Comparison of ENCODE assay signal across 15 cellular contexts in the genomic region with DNA sequence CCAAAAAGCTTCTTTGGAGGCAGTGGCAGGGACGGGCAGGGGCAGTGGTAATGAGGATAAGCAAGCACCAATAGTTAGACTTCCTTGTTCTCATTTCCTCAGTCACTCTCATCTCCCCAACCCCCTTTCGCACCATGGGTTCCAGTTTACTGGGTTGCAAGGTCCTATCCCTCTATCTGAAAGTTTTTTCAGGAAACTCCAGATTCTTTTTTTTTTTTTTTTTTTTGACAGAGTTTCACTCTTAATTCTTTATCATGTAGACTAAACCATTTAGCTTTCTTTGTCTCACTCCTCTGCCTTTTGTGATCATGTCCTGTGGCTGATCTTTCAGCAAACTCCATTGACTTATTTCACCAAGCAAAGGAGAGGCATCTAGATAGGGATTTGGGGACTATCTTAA. TPM values are rescaled to one million over a fixed set of nuclear protein-coding genes. Genes with fewer than 3 reads are reported as not detected.
A peak's percentile ranks its signal among the peaks of the same experiment; 100 is the strongest.
DNase-seq lines count a peak whose midpoint lies in the region; ATAC-seq and TF ChIP-seq lines count a peak whose summit lies in the region.
"Had no signal": no experiment of that assay in that cellular context is flagged by ENCODE, and none has a peak within 500 bp of the region (broad histone marks: within the 10 kb centered on the region; RNA-seq: fewer than 3 reads in every experiment).

No MANE protein-coding gene starts in this region.

- H3K79me2 ChIP-seq in H9 (ENCODE audit: insufficient read depth, low read length), result no peaks in the 10 kb centered on the region

- H3K4me3 Mint-ChIP-seq in H9, result no peak overlapping the region
- peak overlapping the region; percentile 7; the same call in 1 of the 2 replicates for H3K4me3 Mint-ChIP-seq in WTC11
- H3K4me3 Mint-ChIP-seq: B cell; CD4-positive, alpha-beta T cell had no signal

- no peak for TF ChIP-seq POLR2A in prostate gland (IDR thresholded peaks at IDR 0.05)

- H3K9me3 Mint-ChIP-seq in H9, result peaks cover 24 to 35% of the 10 kb centered on the region in 2 experiments; a peak in 4 of 5 replicates
- H3K9me3 Mint-ChIP-seq in WTC11, result peaks cover 56% of the 10 kb centered on the region

- H3K9ac ChIP-seq in H9 (ENCODE audit: extremely low read depth, insufficient read length, low read length), result no peak overlapping the region

- H3K23me2 ChIP-seq in H9 (ENCODE audit: insufficient read length, low read depth, low read length, poor library complexity, severe bottlenecking), result no peaks in the 10 kb centered on the region

- H2AFZ ChIP-seq in H9 (ENCODE audit: low read length), result no peak overlapping the region

- H3K9me3 ChIP-seq in H9 (ENCODE audit: control insufficient read depth, low read depth, low read length) (no peaks in the 10 kb centered on the region), prostate gland (no peaks in the 10 kb centered on the region)

- H4K91ac ChIP-seq in H9 (ENCODE audit: insufficient read length, low read depth, low read length), result no peak overlapping the region

- H2BK20ac ChIP-seq in H9 (ENCODE audit: low read depth, low read length, poor library complexity, severe bottlenecking), result no peak overlapping the region

- H3K27ac ChIP-seq in H9 (ENCODE audit: insufficient read length, low read depth, low read length) (peak overlapping the region; percentile 34), prostate gland (no peak overlapping the region)

- no peaks in the 10 kb centered on the region for H3K36me3 ChIP-seq in prostate gland

- H3K4me1 ChIP-seq in H9 (ENCODE audit: insufficient read depth, low read length) (peaks cover 4% of the 10 kb centered on the region; the same call in 1 of the 2 replicates), prostate gland (replicated peaks) (no peaks in the 10 kb centered on the region)

- H3K14ac ChIP-seq in H9 (ENCODE audit: insufficient read depth, low read length), result no peak overlapping the region

- no peak overlapping the region for H3K56ac ChIP-seq in H9 (ENCODE audit: insufficient read length, low read depth, low read length)

- intact Hi-C loops in prostate gland (cut with DNase I), result no loop called here

- no peak overlapping the region for H3K4me3 ChIP-seq in prostate gland
- H3K4me3 ChIP-seq: K562 had no signal

- H3K27me3 Mint-ChIP-seq in H9 (ENCODE audit: low read depth), result no peaks in the 10 kb centered on the region
- no peaks in the 10 kb centered on the region; the same call in 1 of the 2 replicates for H3K27me3 Mint-ChIP-seq in WTC11 (ENCODE audit: low read depth)
- H3K27me3 Mint-ChIP-seq: B cell; CD4-positive, alpha-beta T cell had no signal

- peaks cover 13 to 25% (median 21%) of the 10 kb centered on the region in 3 experiments; a peak in 6 of 7 replicates for H3K36me3 Mint-ChIP-seq in H9 (ENCODE audit: insufficient read depth in 1 of 3, low read depth in 3 of 3)
- peaks cover 42% of the 10 kb centered on the region for H3K36me3 Mint-ChIP-seq in WTC11

- no peaks in the 10 kb centered on the region for H4K20me1 ChIP-seq in H9 (ENCODE audit: control insufficient read depth, insufficient read depth, insufficient read length)

- H3K4me1 Mint-ChIP-seq in H9 (peaks cover 17 to 23% of the 10 kb centered on the region in 2 experiments), WTC11 (peaks cover 20% of the 10 kb centered on the region)
- H3K4me1 Mint-ChIP-seq: B cell had no signal

- CTCF ChIA-PET in WTC11 (lab: Charles Lee) (interaction anchor here (0.9 to 1.8 kb wide), 2 partner anchors 57 to 88 kb away, joined by 4 to 7 read pairs; no protein-coding TSS in a partner anchor), GM10248 (lab: Yijun Ruan, JAX) (no interaction called here)

- H3K23ac ChIP-seq in H9 (ENCODE audit: insufficient read length, low read depth, low read length), result no peak overlapping the region

- POLR2A ChIA-PET in WTC11 (lab: Charles Lee), result interaction anchor here (0.7 kb wide), 1 partner anchor 1718 kb away, joined by 5 read pairs; no protein-coding TSS in a partner anchor
- POLR2A ChIA-PET in GM10248 (lab: Yijun Ruan, JAX), result no interaction called here

- H4K8ac ChIP-seq in H9 (replicated peaks; ENCODE audit: insufficient read length, low read depth, low read length), result no peak overlapping the region

- no CpG with 5 or more reads among the region's 2 CpGs for WGBS in H9 (ENCODE audit: extremely low coverage, insufficient read length, low lambda C conversion rate)
- 95% methylated on average over 2 of the region's 2 CpGs for WGBS in prostate gland

- H3K27me3 ChIP-seq in H9 (ENCODE audit: insufficient read depth, low read length) (no peaks in the 10 kb centered on the region), prostate gland (replicated peaks; ENCODE audit: insufficient read depth) (no peaks in the 10 kb centered on the region)

- H3T11ph ChIP-seq in H9 (ENCODE audit: low read length), result no peak overlapping the region

- ATAC-seq in WTC11 (peak; percentile 92), HG03565 (IDR thresholded peaks at IDR 0.05; ENCODE audit: unreplicated experiment) (no peak)
- ATAC-seq: HCT116, K562 had no signal

- DNase-seq in H9 (peak; percentile 42), WTC11 (ENCODE audit: low spot score) (peak; percentile 16), iPS DF 4.7 (ENCODE audit: extremely low read depth, low spot score) (peak; percentile 38), LoVo (ENCODE audit: low spot score) (no peak), GM10248 (ENCODE audit: extremely low spot score) (no peak), prostate gland (ENCODE audit: low spot score) (no peak)
- DNase-seq: C1 segment of cervical spinal cord; Calu3; CD4-positive, alpha-beta T cell; DMS 273 treated with DMSO at 0.1 percent for 48 hours; GOT3 had no signal

- no peak overlapping the region for H2BK120ac ChIP-seq in H9 (ENCODE audit: low read depth, low read length, poor library complexity, severe bottlenecking)

- no peak overlapping the region for H2BK12ac ChIP-seq in H9 (ENCODE audit: insufficient read length, low read depth, low read length)

- TF ChIP-seq CTCF in H9 (conservative IDR thresholded peaks at IDR 0.05), result no peak
- TF ChIP-seq CTCF in WTC11 (IDR thresholded peaks at IDR 0.05), result no peak
- TF ChIP-seq CTCF in GM10248 (IDR thresholded peaks at IDR 0.05; ENCODE audit: control extremely low read depth, extremely low read depth, low read depth, missing control alignments), result no peak
- TF ChIP-seq CTCF in prostate gland (IDR thresholded peaks at IDR 0.05), result no peak

- H3K4ac ChIP-seq in H9 (ENCODE audit: low read depth, low read length), result no peak overlapping the region

- no peak overlapping the region for H4K5ac ChIP-seq in H9 (ENCODE audit: insufficient read length, low read depth, low read length)

- no peak overlapping the region for H2BK15ac ChIP-seq in H9 (ENCODE audit: low read depth, low read length)

- no peaks in the 10 kb centered on the region for H3K79me1 ChIP-seq in H9 (ENCODE audit: insufficient read depth, low read depth, low read length, poor library complexity, severe bottlenecking)

- H3K18ac ChIP-seq in H9 (ENCODE audit: insufficient read length, low read depth, low read length), result no peak overlapping the region

- H2AK5ac ChIP-seq in H9 (ENCODE audit: insufficient read length, low read length), result no peak overlapping the region

- peak overlapping the region; percentile 19 for H3K4me2 ChIP-seq in H9 (ENCODE audit: insufficient read depth, insufficient read length, low read length)

- peak overlapping the region in 2 of 3 experiments; percentile 18 to 74; a peak in 1 of 7 replicates for H3K27ac Mint-ChIP-seq in H9
- H3K27ac Mint-ChIP-seq in WTC11, result peak overlapping the region; percentile 91
- H3K27ac Mint-ChIP-seq: B cell; CD4-positive, alpha-beta T cell had no signal

- no peak overlapping the region for H2BK5ac ChIP-seq in H9 (ENCODE audit: insufficient read length, low read length)

TF ChIP-seq in WTC11, 78 proteins besides CTCF, POLR2A, EP300 and RAD21:
- TF ChIP-seq, protein P1, sequence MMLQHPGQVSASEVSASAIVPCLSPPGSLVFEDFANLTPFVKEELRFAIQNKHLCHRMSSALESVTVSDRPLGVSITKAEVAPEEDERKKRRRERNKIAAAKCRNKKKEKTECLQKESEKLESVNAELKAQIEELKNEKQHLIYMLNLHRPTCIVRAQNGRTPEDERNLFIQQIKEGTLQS (CRISPR knock-in tag; conservative IDR thresholded peaks at IDR 0.05), result no peak
- TF ChIP-seq NFE2L1 (CRISPR knock-in tag; IDR thresholded peaks at IDR 0.05) (no peak), CREM (CRISPR knock-in tag; IDR thresholded peaks at IDR 0.05) (no peak), TP53 (CRISPR knock-in tag; IDR thresholded peaks at IDR 0.05) (no peak), ZNF396 (CRISPR knock-in tag; IDR thresholded peaks at IDR 0.05; ENCODE audit: borderline replicate concordance) (no peak), FOXK1 (CRISPR knock-in tag; IDR thresholded peaks at IDR 0.05) (no peak)
- TF ChIP-seq, protein P2, sequence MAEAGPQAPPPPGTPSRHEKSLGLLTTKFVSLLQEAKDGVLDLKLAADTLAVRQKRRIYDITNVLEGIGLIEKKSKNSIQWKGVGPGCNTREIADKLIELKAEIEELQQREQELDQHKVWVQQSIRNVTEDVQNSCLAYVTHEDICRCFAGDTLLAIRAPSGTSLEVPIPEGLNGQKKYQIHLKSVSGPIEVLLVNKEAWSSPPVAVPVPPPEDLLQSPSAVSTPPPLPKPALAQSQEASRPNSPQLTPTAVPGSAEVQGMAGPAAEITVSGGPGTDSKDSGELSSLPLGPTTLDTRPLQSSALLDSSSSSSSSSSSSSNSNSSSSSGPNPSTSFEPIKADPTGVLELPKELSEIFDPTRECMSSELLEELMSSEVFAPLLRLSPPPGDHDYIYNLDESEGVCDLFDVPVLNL (CRISPR knock-in tag; IDR thresholded peaks at IDR 0.05; ENCODE audit: borderline replicate concordance, low read depth), result no peak
- TF ChIP-seq, protein P3, sequence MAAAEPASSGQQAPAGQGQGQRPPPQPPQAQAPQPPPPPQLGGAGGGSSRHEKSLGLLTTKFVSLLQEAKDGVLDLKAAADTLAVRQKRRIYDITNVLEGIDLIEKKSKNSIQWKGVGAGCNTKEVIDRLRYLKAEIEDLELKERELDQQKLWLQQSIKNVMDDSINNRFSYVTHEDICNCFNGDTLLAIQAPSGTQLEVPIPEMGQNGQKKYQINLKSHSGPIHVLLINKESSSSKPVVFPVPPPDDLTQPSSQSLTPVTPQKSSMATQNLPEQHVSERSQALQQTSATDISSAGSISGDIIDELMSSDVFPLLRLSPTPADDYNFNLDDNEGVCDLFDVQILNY (CRISPR knock-in tag; IDR thresholded peaks at IDR 0.05), result no peak

RNA-seq across cellular contexts. Expression of a gene that starts 51.4 kb away (rescaled TPM):
- 27.6 and 27.8 TPM in 2 replicates for total RNA-seq in H9 (2021)
- 35.0 to 41.2 TPM (median 38.8 TPM) in 3 replicates for total RNA-seq in WTC11 (2021)
- 10 to 100 TPM; 24.9 to 29.9 TPM for total RNA-seq in prostate gland

Comparison
In these comparisons a context has a peak if more than half of its experiments do, and no peak if none do; other contexts are left out.
1. DNase-seq: peak in H9 (single experiment), WTC11 (single experiment) and iPS DF 4.7 (single experiment); none in LoVo (single experiment), GM10248 (single experiment) and prostate gland (single experiment).